14 cellular contexts compared by ENCODE assay signal in the genomic region with DNA sequence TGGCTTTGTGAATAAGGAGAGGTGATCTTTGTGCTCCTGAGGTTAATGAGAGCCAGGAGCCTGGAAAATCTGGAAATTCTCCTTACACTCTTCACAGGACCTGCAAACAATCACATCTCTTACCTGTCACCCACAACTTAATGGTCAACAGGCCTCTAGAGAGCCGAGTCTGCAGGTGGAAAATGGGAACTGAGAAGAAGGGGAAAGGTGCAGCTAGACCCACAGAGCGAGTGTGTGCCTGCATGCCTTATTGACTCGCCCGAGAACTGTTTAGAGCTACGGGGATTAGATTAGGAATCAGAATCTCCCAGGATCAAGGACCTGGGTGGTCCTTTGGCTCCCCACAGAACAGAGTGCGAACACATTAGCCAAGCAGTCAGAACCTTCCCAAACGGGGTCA.
A peak's percentile ranks its signal among the peaks of the same experiment; 100 is the strongest.
DNase-seq lines count a peak whose midpoint lies in the region; ATAC-seq and TF ChIP-seq lines count a peak whose summit lies in the region.
"Had no signal": no experiment of that assay in that cellular context is flagged by ENCODE, and none has a peak within 500 bp of the region (broad histone marks: within the 10 kb centered on the region; RNA-seq: fewer than 3 reads in every experiment).

No MANE protein-coding gene starts in this region.

- DNase-seq in DND-41 (no peak), vagina (ENCODE audit: extremely low spot score in 2 of 2) (no peak), MG63 (no peak)
- no peak for DNase-seq in central memory CD8-positive, alpha-beta T cell (ENCODE audit: low spot score in 2 of 2)
- DNase-seq: KG1, NCI-H1417, NCI-H187, NCI-H345, NCI-H524 treated with DMSO at 0.1 percent for 48 hours, SW 1271 had no signal

- H3K27ac Mint-ChIP-seq in central memory CD8-positive, alpha-beta T cell (ENCODE audit: low read depth): peak overlapping the region; percentile 65

- no peaks in the 10 kb centered on the region for H3K27me3 ChIP-seq in DND-41 (ENCODE audit: insufficient read depth, low read length, poor library complexity)
- no peaks in the 10 kb centered on the region for H3K27me3 ChIP-seq in vagina
- no peaks in the 10 kb centered on the region for H3K27me3 ChIP-seq in MG63
- H3K27me3 ChIP-seq: BLaER1 treated with 17β-estradiol and CSF1 and Interleukin-3, amounts not matched to agents 10 nM and 100 nM had no signal

- no peaks in the 10 kb centered on the region for H4K20me1 ChIP-seq in DND-41 (ENCODE audit: insufficient read depth, low read length)
- H4K20me1 ChIP-seq: BLaER1 treated with 17β-estradiol and CSF1 and Interleukin-3, amounts not matched to agents 10 nM and 100 nM had no signal

- H3K9me3 Mint-ChIP-seq in central memory CD8-positive, alpha-beta T cell: no peaks in the 10 kb centered on the region

- H3K4me3 ChIP-seq in DND-41 (ENCODE audit: low read depth in 1 of 2, low read length in 2 of 2): no peak overlapping the region
- no peak overlapping the region for H3K4me3 ChIP-seq in vagina
- H3K4me3 ChIP-seq in MG63: no peak overlapping the region
- H3K4me3 ChIP-seq: BLaER1 treated with 17β-estradiol and CSF1 and Interleukin-3, amounts not matched to agents 10 nM and 100 nM had no signal

- H3K4me3 Mint-ChIP-seq in central memory CD8-positive, alpha-beta T cell: no peak overlapping the region

- no peaks in the 10 kb centered on the region for H3K36me3 ChIP-seq in DND-41 (ENCODE audit: insufficient read depth, low read length)
- H3K36me3 ChIP-seq in KOPT-K1 (ENCODE audit: insufficient read depth, low read length): no peaks in the 10 kb centered on the region
- H3K36me3 ChIP-seq in vagina: no peaks in the 10 kb centered on the region
- H3K36me3 ChIP-seq in MG63: no peaks in the 10 kb centered on the region
- H3K36me3 ChIP-seq: BLaER1 treated with 17β-estradiol and CSF1 and Interleukin-3, amounts not matched to agents 10 nM and 100 nM had no signal

- peaks cover 43% of the 10 kb centered on the region for H3K4me1 Mint-ChIP-seq in central memory CD8-positive, alpha-beta T cell

- peak overlapping the region; percentile 59; the same call in 1 of the 2 replicates for H3K4me2 ChIP-seq in DND-41 (ENCODE audit: insufficient read depth, low read length)
- H3K4me2 ChIP-seq: BLaER1 treated with 17β-estradiol and CSF1 and Interleukin-3, amounts not matched to agents 10 nM and 100 nM had no signal

- peak overlapping the region; percentile 46 for H2AFZ ChIP-seq in DND-41 (ENCODE audit: low read depth, low read length)

- H3K4me1 ChIP-seq in DND-41 (ENCODE audit: insufficient read depth, low read length) (peaks cover 35% of the 10 kb centered on the region), vagina (peaks cover 14% of the 10 kb centered on the region)

- no peak for TF ChIP-seq POLR2A in vagina (IDR thresholded peaks at IDR 0.05)

- H3K27me3 Mint-ChIP-seq in central memory CD8-positive, alpha-beta T cell: no peaks in the 10 kb centered on the region

- ATAC-seq in DND-41 (ENCODE audit: insufficient read depth, low read depth) (no peak), HG03460 (IDR thresholded peaks at IDR 0.05; ENCODE audit: unreplicated experiment) (no peak), HG02678 (IDR thresholded peaks at IDR 0.05; ENCODE audit: unreplicated experiment) (no peak)
- ATAC-seq in central memory CD8-positive, alpha-beta T cell (replicated peaks; ENCODE audit: extremely low read depth, poor library complexity, severe bottlenecking): no peak

- H3K36me3 Mint-ChIP-seq in central memory CD8-positive, alpha-beta T cell (ENCODE audit: insufficient read depth): no peaks in the 10 kb centered on the region

- peak overlapping the region; percentile 29 for H3K9ac ChIP-seq in DND-41 (ENCODE audit: low read depth, low read length)
- H3K9ac ChIP-seq: BLaER1 treated with 17β-estradiol and CSF1 and Interleukin-3, amounts not matched to agents 10 nM and 100 nM had no signal

- H3K27ac ChIP-seq in DND-41 (ENCODE audit: low read length) (peak overlapping the region; percentile 85), KOPT-K1 (ENCODE audit: low read depth, low read length, poor library complexity, severe bottlenecking) (peak overlapping the region; percentile 21), vagina (peak overlapping the region; percentile 54)

- no peak for TF ChIP-seq CTCF in DND-41 (IDR thresholded peaks at IDR 0.05; ENCODE audit: borderline replicate concordance, extremely low read depth, low read length, poor library complexity, severe bottlenecking)
- TF ChIP-seq CTCF in vagina (IDR thresholded peaks at IDR 0.05): no peak

- H3K79me2 ChIP-seq in DND-41 (ENCODE audit: insufficient read depth, low read length): no peaks in the 10 kb centered on the region

- intact Hi-C loops in vagina (cut with DNase I): no loop called here

- H3K9me3 ChIP-seq in DND-41 (ENCODE audit: insufficient read depth, low read length, severe bottlenecking): no peaks in the 10 kb centered on the region
- no peaks in the 10 kb centered on the region for H3K9me3 ChIP-seq in KOPT-K1 (ENCODE audit: insufficient read depth, low read length, poor library complexity, severe bottlenecking)
- no peaks in the 10 kb centered on the region for H3K9me3 ChIP-seq in vagina
- no peaks in the 10 kb centered on the region for H3K9me3 ChIP-seq in MG63

Comparison
In these comparisons a context has a peak if more than half of its experiments do, and no peak if none do; other contexts are left out.
1. H3K27ac ChIP-seq: peak in every context shown above with its lines; median percentile 85 in DND-41; 54 in vagina; 21 in KOPT-K1.